ENCODE assay signal across 8 cellular contexts in the genomic region with DNA sequence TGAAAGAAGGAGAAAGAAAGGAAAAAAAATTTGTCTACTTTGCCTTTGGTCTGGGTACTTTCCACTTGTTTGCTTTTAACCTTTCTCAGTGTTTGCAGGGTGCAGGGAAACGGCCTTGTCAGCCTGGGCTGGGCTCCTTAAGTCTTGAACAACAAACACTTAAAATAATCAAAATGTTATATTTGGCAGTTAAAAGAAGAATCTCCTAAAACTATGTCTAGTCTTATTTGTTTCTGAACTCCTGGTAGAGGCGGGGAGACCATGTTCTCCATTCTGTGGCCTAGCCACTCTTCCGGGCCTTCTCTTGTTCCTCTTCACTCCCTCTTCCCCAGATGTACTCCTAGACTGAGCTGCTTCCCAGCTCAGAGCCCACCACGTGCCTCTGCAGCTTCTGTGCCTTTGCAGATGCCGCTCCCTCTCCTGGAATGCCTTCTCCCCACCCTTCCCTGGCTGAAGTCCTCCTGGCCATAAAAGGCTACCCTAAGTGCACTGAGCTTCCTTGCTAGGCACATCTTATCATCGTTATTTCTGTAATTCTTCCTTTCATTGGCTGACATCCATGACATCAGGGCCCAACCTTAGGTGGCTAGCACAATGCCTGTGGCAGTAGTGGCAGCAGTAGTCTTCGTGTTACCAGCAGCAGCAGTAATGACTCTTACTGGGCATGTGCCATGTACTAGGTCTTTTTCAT.
A peak's percentile ranks its signal among the peaks of the same experiment; 100 is the strongest.
DNase-seq lines count a peak whose midpoint lies in the region; ATAC-seq and TF ChIP-seq lines count a peak whose summit lies in the region.

No MANE protein-coding gene starts in this region.

- intact Hi-C loops in HCT116 (cut with micrococcal nuclease), result loop anchor here (10.0 kb wide), 3 partner anchors 105 to 425 kb away; no protein-coding TSS in a partner anchor

- BruUV-seq in HCT116 (replicated peaks; lab: Mats Ljungman, UMichigan), result no TSS peak

- no peak for TF ChIP-seq RAD21 in HCT116 (IDR thresholded peaks at IDR 0.05; ENCODE audit: low read depth)

- H3K36me3 ChIP-seq in HCT116 (ENCODE audit: control insufficient read depth in 1 of 2, insufficient read depth in 2 of 2, low read length in 2 of 2), result no peaks in the 10 kb centered on the region
- H3K36me3 ChIP-seq in effector memory CD4-positive, alpha-beta T cell (ENCODE audit: control insufficient read depth, insufficient read depth, low read length), result no peaks in the 10 kb centered on the region

- H3K27ac ChIP-seq in HCT116 (ENCODE audit: low read depth, low read length) (peak overlapping the region; percentile 50), angular gyrus (ENCODE audit: low read depth, low read length) (peak overlapping the region; percentile 80)
- H3K27ac ChIP-seq in effector memory CD4-positive, alpha-beta T cell (ENCODE audit: insufficient read depth, low read length, poor library complexity, severe bottlenecking), result no peak overlapping the region

- RAD21 ChIA-PET in HCT116 (lab: Charles Lee; ENCODE audit: low non-redundant PET in 1 of 2, low total read pairs in 2 of 2, uncharacterized antibody in 2 of 2, unreplicated experiment in 2 of 2), result no interaction called here

- H4K20me1 ChIP-seq in HCT116 (ENCODE audit: insufficient read depth), result no peaks in the 10 kb centered on the region

- H3K4me2 ChIP-seq in HCT116 (ENCODE audit: low read length), result peak overlapping the region; percentile 33

- peaks cover 52% of the 10 kb centered on the region in 2 experiments for H3K4me1 ChIP-seq in HCT116 (ENCODE audit: control insufficient read depth in 1 of 2, insufficient read depth in 2 of 2, low read length in 2 of 2)
- H3K4me1 ChIP-seq in effector memory CD4-positive, alpha-beta T cell (ENCODE audit: control insufficient read depth, insufficient read depth, low read length, poor library complexity, severe bottlenecking), result peaks cover 5% of the 10 kb centered on the region

- H3K9me3 Mint-ChIP-seq in stimulated activated effector memory CD8-positive, alpha-beta T cell treated with anti-CD3 and anti-CD28 coated beads, Interleukin-12 subunit alpha, Interleukin-12 subunit beta, amount 100 ng/mL, for 72 hours, result no peaks in the 10 kb centered on the region

- no peaks in the 10 kb centered on the region for H3K9me2 ChIP-seq in HCT116 (ENCODE audit: insufficient read depth)

- ATAC-seq in HCT116, result peak; percentile 55
- ATAC-seq in stimulated activated effector memory CD8-positive, alpha-beta T cell treated with anti-CD3 and anti-CD28 coated beads, Interleukin-12 subunit alpha, Interleukin-12 subunit beta, amount 100 ng/mL, for 72 hours, result no peak
- no peak for ATAC-seq in GM18517 (IDR thresholded peaks at IDR 0.05; ENCODE audit: unreplicated experiment)
- ATAC-seq in HG02840 (IDR thresholded peaks at IDR 0.05; ENCODE audit: low FRiP score, unreplicated experiment), result no peak

- TF ChIP-seq CTCF in HCT116 (IDR thresholded peaks at IDR 0.05 in 2 of 3, conservative IDR thresholded peaks at IDR 0.05 in 1 of 3; ENCODE audit: borderline replicate concordance in 1 of 3, insufficient read depth in 1 of 3, low read depth in 2 of 3, low read length in 2 of 3), result no peak

- CTCF ChIA-PET in HCT116 (lab: Charles Lee), result no interaction called here

- POLR2A ChIA-PET in HCT116 (lab: Charles Lee), result no interaction called here

- DNase-seq in HCT116 (ENCODE audit: low read depth, low spot score) (peak; percentile 37), islet precursor cell (peak; percentile 65), NCI-H226 (no peak)
- no peak for DNase-seq in stimulated activated effector memory CD8-positive, alpha-beta T cell treated with anti-CD3 and anti-CD28 coated beads, Interleukin-12 subunit alpha, Interleukin-12 subunit beta, amount 100 ng/mL, for 72 hours (ENCODE audit: low spot score in 2 of 2)
- no peak for DNase-seq in effector memory CD4-positive, alpha-beta T cell

- peak; percentile 23 for TF ChIP-seq POLR2A in HCT116 (IDR thresholded peaks at IDR 0.05; ENCODE audit: borderline replicate concordance, extremely low read depth, insufficient read depth, insufficient read length)

- no peak overlapping the region for H3K4me3 Mint-ChIP-seq in stimulated activated effector memory CD8-positive, alpha-beta T cell treated with anti-CD3 and anti-CD28 coated beads, Interleukin-12 subunit alpha, Interleukin-12 subunit beta, amount 100 ng/mL, for 72 hours

- no peaks in the 10 kb centered on the region for H3K9me3 ChIP-seq in HCT116 (ENCODE audit: control insufficient read depth in 1 of 2, insufficient read depth in 1 of 2, low read depth in 1 of 2, low read length in 2 of 2)
- no peaks in the 10 kb centered on the region for H3K9me3 ChIP-seq in effector memory CD4-positive, alpha-beta T cell (ENCODE audit: control insufficient read depth, low read length)

- H3K79me2 ChIP-seq in HCT116 (ENCODE audit: insufficient read depth, low read length), result no peaks in the 10 kb centered on the region

- peaks cover 15% of the 10 kb centered on the region for H3K4me1 Mint-ChIP-seq in stimulated activated effector memory CD8-positive, alpha-beta T cell treated with anti-CD3 and anti-CD28 coated beads, Interleukin-12 subunit alpha, Interleukin-12 subunit beta, amount 100 ng/mL, for 72 hours

- peaks cover 6% of the 10 kb centered on the region for H3K36me3 Mint-ChIP-seq in stimulated activated effector memory CD8-positive, alpha-beta T cell treated with anti-CD3 and anti-CD28 coated beads, Interleukin-12 subunit alpha, Interleukin-12 subunit beta, amount 100 ng/mL, for 72 hours

- H3K4me3 ChIP-seq in HCT116 (replicated peaks in 1 of 2; ENCODE audit: low read depth in 1 of 2, low read length in 2 of 2), result no peak overlapping the region
- no peak overlapping the region for H3K4me3 ChIP-seq in effector memory CD4-positive, alpha-beta T cell (ENCODE audit: insufficient read depth, low read depth, low read length, poor library complexity, severe bottlenecking)

- 0 out of 2 replicates have a peak overlapping the region, but pooled peaks have one; percentile 14 for H3K9ac ChIP-seq in HCT116 (ENCODE audit: low read length)

- peak overlapping the region; percentile 50 for H3K27ac Mint-ChIP-seq in stimulated activated effector memory CD8-positive, alpha-beta T cell treated with anti-CD3 and anti-CD28 coated beads, Interleukin-12 subunit alpha, Interleukin-12 subunit beta, amount 100 ng/mL, for 72 hours

- H2AFZ ChIP-seq in HCT116 (ENCODE audit: low read depth, low read length, poor library complexity, severe bottlenecking), result peak overlapping the region; percentile 37

- H3K27me3 ChIP-seq in HCT116 (ENCODE audit: insufficient read depth, low read length), result no peaks in the 10 kb centered on the region
- H3K27me3 ChIP-seq in effector memory CD4-positive, alpha-beta T cell (replicated peaks; ENCODE audit: control insufficient read depth, insufficient read depth, low read length, poor library complexity, severe bottlenecking), result no peaks in the 10 kb centered on the region

TF ChIP-seq in HCT116, 20 proteins besides CTCF, POLR2A, EP300 and RAD21 (continues in another document):
- TF ChIP-seq TCF7L2 (IDR thresholded peaks at IDR 0.05; ENCODE audit: borderline replicate concordance, extremely low read depth, insufficient read depth, insufficient read length) (peak; percentile 69), ZNF274 (IDR thresholded peaks at IDR 0.05; ENCODE audit: low read depth, low read length) (no peak), FOSL1 (IDR thresholded peaks at IDR 0.05; ENCODE audit: low read depth) (no peak), POLR2AphosphoS5 (IDR thresholded peaks at IDR 0.05; ENCODE audit: low read depth, low read length) (no peak), EZH2 (IDR thresholded peaks at IDR 0.05) (no peak), EGR1 (IDR thresholded peaks at IDR 0.05; ENCODE audit: low read depth) (no peak), ZFX (IDR thresholded peaks at IDR 0.05) (peak; percentile 68), YY1 (IDR thresholded peaks at IDR 0.05; ENCODE audit: extremely low read depth, insufficient replicate concordance, low read depth, low read length) (no peak), EZH2phosphoT487 (IDR thresholded peaks at IDR 0.05; ENCODE audit: borderline replicate concordance) (no peak), JUND (IDR thresholded peaks at IDR 0.05) (no peak), SIN3A (IDR thresholded peaks at IDR 0.05; ENCODE audit: low read depth) (no peak), CEBPB (IDR thresholded peaks at IDR 0.05; ENCODE audit: low read depth) (no peak)
- TF ChIP-seq, protein P1, sequence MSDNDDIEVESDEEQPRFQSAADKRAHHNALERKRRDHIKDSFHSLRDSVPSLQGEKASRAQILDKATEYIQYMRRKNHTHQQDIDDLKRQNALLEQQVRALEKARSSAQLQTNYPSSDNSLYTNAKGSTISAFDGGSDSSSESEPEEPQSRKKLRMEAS (IDR thresholded peaks at IDR 0.05), result peak; percentile 85
- TF ChIP-seq, protein P2, sequence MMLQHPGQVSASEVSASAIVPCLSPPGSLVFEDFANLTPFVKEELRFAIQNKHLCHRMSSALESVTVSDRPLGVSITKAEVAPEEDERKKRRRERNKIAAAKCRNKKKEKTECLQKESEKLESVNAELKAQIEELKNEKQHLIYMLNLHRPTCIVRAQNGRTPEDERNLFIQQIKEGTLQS (IDR thresholded peaks at IDR 0.05), result no peak
- TF ChIP-seq, protein P3, sequence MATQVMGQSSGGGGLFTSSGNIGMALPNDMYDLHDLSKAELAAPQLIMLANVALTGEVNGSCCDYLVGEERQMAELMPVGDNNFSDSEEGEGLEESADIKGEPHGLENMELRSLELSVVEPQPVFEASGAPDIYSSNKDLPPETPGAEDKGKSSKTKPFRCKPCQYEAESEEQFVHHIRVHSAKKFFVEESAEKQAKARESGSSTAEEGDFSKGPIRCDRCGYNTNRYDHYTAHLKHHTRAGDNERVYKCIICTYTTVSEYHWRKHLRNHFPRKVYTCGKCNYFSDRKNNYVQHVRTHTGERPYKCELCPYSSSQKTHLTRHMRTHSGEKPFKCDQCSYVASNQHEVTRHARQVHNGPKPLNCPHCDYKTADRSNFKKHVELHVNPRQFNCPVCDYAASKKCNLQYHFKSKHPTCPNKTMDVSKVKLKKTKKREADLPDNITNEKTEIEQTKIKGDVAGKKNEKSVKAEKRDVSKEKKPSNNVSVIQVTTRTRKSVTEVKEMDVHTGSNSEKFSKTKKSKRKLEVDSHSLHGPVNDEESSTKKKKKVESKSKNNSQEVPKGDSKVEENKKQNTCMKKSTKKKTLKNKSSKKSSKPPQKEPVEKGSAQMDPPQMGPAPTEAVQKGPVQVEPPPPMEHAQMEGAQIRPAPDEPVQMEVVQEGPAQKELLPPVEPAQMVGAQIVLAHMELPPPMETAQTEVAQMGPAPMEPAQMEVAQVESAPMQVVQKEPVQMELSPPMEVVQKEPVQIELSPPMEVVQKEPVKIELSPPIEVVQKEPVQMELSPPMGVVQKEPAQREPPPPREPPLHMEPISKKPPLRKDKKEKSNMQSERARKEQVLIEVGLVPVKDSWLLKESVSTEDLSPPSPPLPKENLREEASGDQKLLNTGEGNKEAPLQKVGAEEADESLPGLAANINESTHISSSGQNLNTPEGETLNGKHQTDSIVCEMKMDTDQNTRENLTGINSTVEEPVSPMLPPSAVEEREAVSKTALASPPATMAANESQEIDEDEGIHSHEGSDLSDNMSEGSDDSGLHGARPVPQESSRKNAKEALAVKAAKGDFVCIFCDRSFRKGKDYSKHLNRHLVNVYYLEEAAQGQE (IDR thresholded peaks at IDR 0.05; ENCODE audit: low read depth), result no peak

Comparison
In these comparisons a context has a peak if more than half of its experiments do, and no peak if none do; other contexts are left out.
1. DNase-seq: peak in HCT116 (single experiment) and islet precursor cell (single experiment); none in stimulated activated effector memory CD8-positive, alpha-beta T cell treated with anti-CD3 and anti-CD28 coated beads, Interleukin-12 subunit alpha, Interleukin-12 subunit beta, amount 100 ng/mL, for 72 hours (0 of 2), effector memory CD4-positive, alpha-beta T cell (0 of 3) and NCI-H226 (single experiment).